ENCODE assay signal across 8 cellular contexts in the genomic region with DNA sequence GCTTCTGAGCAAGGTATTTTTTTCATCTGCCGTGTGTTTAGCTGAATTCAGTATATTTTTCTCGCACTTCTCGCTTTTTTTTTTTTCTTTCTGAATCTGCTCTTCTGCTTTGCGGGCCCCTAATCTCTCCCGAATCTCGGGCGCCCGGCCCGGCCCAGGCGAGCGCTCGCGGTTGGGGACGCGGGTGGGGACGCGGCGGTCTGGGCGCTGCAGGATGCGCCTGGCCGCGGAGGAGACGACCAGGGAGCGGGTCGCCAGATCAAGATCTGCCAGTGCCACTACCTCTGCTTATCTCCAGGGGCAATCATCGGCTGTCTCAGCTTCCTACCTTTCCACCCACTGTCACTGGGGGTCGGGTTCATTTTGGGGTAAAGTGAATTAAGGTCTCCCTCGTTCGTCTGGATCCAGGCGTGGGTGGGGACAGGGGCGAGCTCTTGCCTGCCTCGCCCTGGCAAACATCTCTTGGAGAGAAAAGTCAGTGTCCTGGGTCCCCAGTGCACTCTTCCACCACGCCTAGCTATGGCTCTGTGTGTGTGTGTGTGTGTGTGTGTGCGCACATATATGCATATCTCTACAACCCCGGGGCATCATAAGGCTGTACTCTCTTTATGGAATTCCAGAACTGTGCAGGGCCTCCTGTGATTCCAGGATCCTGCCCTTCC.
A peak's percentile ranks its signal among the peaks of the same experiment; 100 is the strongest.
DNase-seq lines count a peak whose midpoint lies in the region; ATAC-seq and TF ChIP-seq lines count a peak whose summit lies in the region.

No MANE protein-coding gene starts in this region.

- peak overlapping the region; percentile 94 to 97 for H3K4me3 Mint-ChIP-seq in activated T-cell treated with anti-CD3 and anti-CD28 coated beads, Interleukin-2, amount 50 U/mL, for 72 hours
- H3K4me3 Mint-ChIP-seq in stimulated activated naive B cell treated with anti-CD40 and anti-IgM and Interleukin-4, amounts not matched to agents 10 μg/mL and 1 μg/mL and 100 μg/mL, for 72 hours = peak overlapping the region; percentile 71 to 83

- H3K9ac ChIP-seq in iPS-18a (ENCODE audit: low read length) = peak overlapping the region; percentile 72

- ATAC-seq in activated T-cell treated with anti-CD3 and anti-CD28 coated beads, Interleukin-2, amount 50 U/mL, for 72 hours (replicated peaks in 1 of 2) = peak; percentile 63 to 70
- ATAC-seq in stimulated activated naive B cell treated with anti-CD40 and anti-IgM and Interleukin-4, amounts not matched to agents 10 μg/mL and 1 μg/mL and 100 μg/mL, for 72 hours (replicated peaks) = peak in 1 of 2 donors; percentile 14

- H3K27ac Mint-ChIP-seq in activated T-cell treated with anti-CD3 and anti-CD28 coated beads, Interleukin-2, amount 50 U/mL, for 72 hours = peak overlapping the region; percentile 70
- H3K27ac Mint-ChIP-seq in stimulated activated naive B cell treated with anti-CD40 and anti-IgM and Interleukin-4, amounts not matched to agents 10 μg/mL and 1 μg/mL and 100 μg/mL, for 72 hours = no peak overlapping the region

- H3K9me3 Mint-ChIP-seq in activated T-cell treated with anti-CD3 and anti-CD28 coated beads, Interleukin-2, amount 50 U/mL, for 72 hours = no peaks in the 10 kb centered on the region
- H3K9me3 Mint-ChIP-seq in stimulated activated naive B cell treated with anti-CD40 and anti-IgM and Interleukin-4, amounts not matched to agents 10 μg/mL and 1 μg/mL and 100 μg/mL, for 72 hours = peaks cover 0 to 2% of the 10 kb centered on the region in 2 donors

- H3K27me3 ChIP-seq in iPS-18a (ENCODE audit: control insufficient read depth, insufficient read depth, low read length) = peaks cover 21% of the 10 kb centered on the region
- H3K27me3 ChIP-seq in HAP-1 (ENCODE audit: low read depth) = peaks cover 29% of the 10 kb centered on the region

- H3K4me1 ChIP-seq in iPS-18a (ENCODE audit: control insufficient read depth, low read depth, low read length) (peaks cover 20% of the 10 kb centered on the region), HAP-1 (no peaks in the 10 kb centered on the region)

- CTCF ChIA-PET in RWPE1 (lab: Yijun Ruan, JAX) = interaction anchor here (0.6 kb wide), 2 partner anchors 179 to 391 kb away, joined by 3 read pairs; no protein-coding TSS in a partner anchor

- H3K9me3 ChIP-seq in iPS-18a (ENCODE audit: control insufficient read depth, low read depth, low read length) (no peaks in the 10 kb centered on the region), HAP-1 (no peaks in the 10 kb centered on the region)

- H3K27ac ChIP-seq in iPS-18a (ENCODE audit: low read length) (no peak overlapping the region), RWPE1 (no peak overlapping the region)

- peak; percentile 34 for DNase-seq in activated CD4-positive, CD25-positive, alpha-beta regulatory T cell treated with anti-CD3 and anti-CD28 coated beads, Interleukin-2, amount 50 U/mL, for 72 hours
- DNase-seq in activated CD4-positive, CD25-positive, alpha-beta regulatory T cell (lab: John Stamatoyannopoulos, UW) = no peak
- peak; percentile 15 to 42 for DNase-seq in activated T-cell treated with anti-CD3 and anti-CD28 coated beads, Interleukin-2, amount 50 U/mL, for 72 hours
- DNase-seq in stimulated activated naive B cell treated with anti-CD40 and anti-IgM and Interleukin-4, amounts not matched to agents 10 μg/mL and 1 μg/mL and 100 μg/mL, for 72 hours = no peak
- DNase-seq in RWPE1 (ENCODE audit: low spot score) = no peak
- no peak for DNase-seq in GM20000 (ENCODE audit: low spot score)
- DNase-seq in HAP-1 (ENCODE audit: low spot score in 2 of 2) = no peak

- no peaks in the 10 kb centered on the region for H3K36me3 ChIP-seq in iPS-18a (ENCODE audit: control insufficient read depth, low read depth, low read length)
- no peaks in the 10 kb centered on the region for H3K36me3 ChIP-seq in HAP-1 (replicated peaks)

- peaks cover 20% of the 10 kb centered on the region for H3K27me3 Mint-ChIP-seq in activated T-cell treated with anti-CD3 and anti-CD28 coated beads, Interleukin-2, amount 50 U/mL, for 72 hours (ENCODE audit: low read depth)
- peaks cover 40 to 59% of the 10 kb centered on the region in 2 donors for H3K27me3 Mint-ChIP-seq in stimulated activated naive B cell treated with anti-CD40 and anti-IgM and Interleukin-4, amounts not matched to agents 10 μg/mL and 1 μg/mL and 100 μg/mL, for 72 hours

- POLR2A ChIA-PET in RWPE1 (lab: Yijun Ruan, JAX; ENCODE audit: low non-redundant PET) = no interaction called here

- H3K4me3 ChIP-seq in iPS-18a (ENCODE audit: low read length) (peak overlapping the region; percentile 79), HAP-1 (no peak overlapping the region)

- no peak for TF ChIP-seq CTCF in RWPE1 (conservative IDR thresholded peaks at IDR 0.05; ENCODE audit: low read depth)
- TF ChIP-seq CTCF in GM20000 (IDR thresholded peaks at IDR 0.05; ENCODE audit: extremely low read depth, missing control alignments) = no peak

- in situ Hi-C loops in HAP-1 (cut with MboI; ENCODE audit: low sequenced_read_pairs) = no loop called here

- H3K36me3 Mint-ChIP-seq in activated T-cell treated with anti-CD3 and anti-CD28 coated beads, Interleukin-2, amount 50 U/mL, for 72 hours (ENCODE audit: insufficient read depth in 2 of 2) = no peaks in the 10 kb centered on the region
- no peaks in the 10 kb centered on the region for H3K36me3 Mint-ChIP-seq in stimulated activated naive B cell treated with anti-CD40 and anti-IgM and Interleukin-4, amounts not matched to agents 10 μg/mL and 1 μg/mL and 100 μg/mL, for 72 hours

- peaks cover 18% of the 10 kb centered on the region for H3K4me1 Mint-ChIP-seq in activated T-cell treated with anti-CD3 and anti-CD28 coated beads, Interleukin-2, amount 50 U/mL, for 72 hours (ENCODE audit: low read depth)
- H3K4me1 Mint-ChIP-seq in stimulated activated naive B cell treated with anti-CD40 and anti-IgM and Interleukin-4, amounts not matched to agents 10 μg/mL and 1 μg/mL and 100 μg/mL, for 72 hours = peaks cover 4 to 13% of the 10 kb centered on the region in 2 donors

Comparison
In these comparisons a context has a peak if more than half of its experiments do, and no peak if none do; other contexts are left out.
1. DNase-seq: peak in activated CD4-positive, CD25-positive, alpha-beta regulatory T cell treated with anti-CD3 and anti-CD28 coated beads, Interleukin-2, amount 50 U/mL, for 72 hours (single experiment) and activated T-cell treated with anti-CD3 and anti-CD28 coated beads, Interleukin-2, amount 50 U/mL, for 72 hours (2 of 2); none in activated CD4-positive, CD25-positive, alpha-beta regulatory T cell (0 of 4), stimulated activated naive B cell treated with anti-CD40 and anti-IgM and Interleukin-4, amounts not matched to agents 10 μg/mL and 1 μg/mL and 100 μg/mL, for 72 hours (single experiment), RWPE1 (single experiment), GM20000 (single experiment) and HAP-1 (0 of 2).